ENCODE assay signal across 28 cellular contexts in the genomic region with DNA sequence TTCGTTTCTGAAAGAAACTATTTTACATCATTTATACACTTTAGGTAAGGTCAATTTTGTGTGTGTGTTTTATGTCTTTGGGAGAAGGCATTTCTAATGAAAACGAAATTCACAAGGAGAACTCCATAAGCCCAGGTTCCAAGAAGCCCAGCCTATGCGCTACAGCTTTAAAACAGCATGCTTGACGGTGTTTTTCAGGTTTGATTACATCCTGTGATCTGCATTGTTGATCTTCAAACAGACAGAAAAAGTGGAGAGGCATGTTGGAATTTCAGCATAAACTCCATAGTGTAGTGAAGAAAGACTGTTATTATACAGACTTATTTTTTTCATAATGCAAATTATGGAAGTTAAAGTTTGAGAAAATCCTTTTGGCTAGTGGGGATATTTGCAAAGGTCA.
"Had no signal": no experiment of that assay in that cellular context is flagged by ENCODE, and none has a peak within 500 bp of the region (broad histone marks: within the 10 kb centered on the region; RNA-seq: fewer than 3 reads in every experiment).

No MANE protein-coding gene starts in this region.

- H3K4me1 ChIP-seq: stomach, suprapubic skin, testis, thyroid gland, tibial artery, tibial nerve, transverse colon, upper lobe of left lung, upper lobe of right lung, uterus, vagina had no signal

- H3K9me3 ChIP-seq: stomach, suprapubic skin, testis, thoracic aorta, thyroid gland, tibial artery, tibial nerve, transverse colon, upper lobe of left lung, upper lobe of right lung, uterus, vagina had no signal

- DNase-seq: stimulated activated CD4-positive, alpha-beta T cell treated with anti-CD3 and anti-CD28 coated beads, Interleukin-2, amount 100 ng/mL, for 48 hours; stimulated activated CD4-positive, alpha-beta T cell treated with anti-CD3 and anti-CD28 coated beads, Interleukin-4, amount 100 ng/mL, for 1 hour; stimulated activated CD4-positive, alpha-beta T cell treated with anti-CD3 and anti-CD28 coated beads, Interleukin-4, amount 100 ng/mL, for 24 hours; stimulated activated CD4-positive, alpha-beta T cell treated with anti-CD3 and anti-CD28 coated beads, Interleukin-4, amount 100 ng/mL, for 4 hours; stimulated activated CD8-positive, alpha-beta memory T cell treated with anti-CD3 and anti-CD28 coated beads, Interleukin-4, amount 100 ng/mL, for 48 hours; stimulated activated naive B cell treated with anti-CD40 and anti-IgM and Interleukin-4, amounts not matched to agents 10 μg/mL and 1 μg/mL and 100 μg/mL, for 72 hours; stimulated activated naive CD4-positive, alpha-beta T cell; stimulated activated naive CD4-positive, alpha-beta T cell treated with Interleukin-2 at 50 U/mL for 16 hours; stimulated activated naive CD8-positive, alpha-beta T cell treated with anti-CD3 and anti-CD28 coated beads, Interleukin-15, amount 100 ng/mL, for 72 hours; stimulated activated naive CD8-positive, alpha-beta T cell treated with anti-CD3 and anti-CD28 coated beads, Interleukin-15, Interleukin-2, amounts not matched to agents 100 U/mL and 50 U/mL, for 24 hours; stomach; substantia nigra; testis; thyroid gland; tibial artery; transverse colon; upper lobe of left lung; upper lobe of right lung; uterus had no signal

- H3K4me3 Mint-ChIP-seq: stimulated activated effector memory CD8-positive, alpha-beta T cell treated with anti-CD3 and anti-CD28 coated beads, Interleukin-12 subunit alpha, Interleukin-12 subunit beta, amount 100 ng/mL, for 72 hours; stimulated activated memory B cell treated with anti-CD40 and anti-IgM and Interleukin-4, amounts not matched to agents 10 μg/mL and 1 μg/mL and 100 μg/mL, for 72 hours; stimulated activated naive B cell treated with anti-CD40 and anti-IgM and Interleukin-4, amounts not matched to agents 10 μg/mL and 1 μg/mL and 100 μg/mL, for 72 hours; stimulated activated naive CD8-positive, alpha-beta T cell treated with anti-CD3 and anti-CD28 coated beads, Interleukin-15, amount 100 ng/mL, for 72 hours; stimulated activated naive CD8-positive, alpha-beta T cell treated with anti-CD3 and anti-CD28 coated beads, Interleukin-15, Interleukin-2, amounts not matched to agents 100 ng/mL and 50 ng/mL, for 24 hours; type B pancreatic cell had no signal

- H3K36me3 Mint-ChIP-seq: stimulated activated effector memory CD8-positive, alpha-beta T cell treated with anti-CD3 and anti-CD28 coated beads, Interleukin-12 subunit alpha, Interleukin-12 subunit beta, amount 100 ng/mL, for 72 hours; stimulated activated memory B cell treated with anti-CD40 and anti-IgM and Interleukin-4, amounts not matched to agents 10 μg/mL and 1 μg/mL and 100 μg/mL, for 72 hours; stimulated activated naive B cell treated with anti-CD40 and anti-IgM and Interleukin-4, amounts not matched to agents 10 μg/mL and 1 μg/mL and 100 μg/mL, for 72 hours; type B pancreatic cell had no signal

- H3K4me1 Mint-ChIP-seq: stimulated activated effector memory CD8-positive, alpha-beta T cell treated with anti-CD3 and anti-CD28 coated beads, Interleukin-12 subunit alpha, Interleukin-12 subunit beta, amount 100 ng/mL, for 72 hours; stimulated activated memory B cell treated with anti-CD40 and anti-IgM and Interleukin-4, amounts not matched to agents 10 μg/mL and 1 μg/mL and 100 μg/mL, for 72 hours; stimulated activated naive B cell treated with anti-CD40 and anti-IgM and Interleukin-4, amounts not matched to agents 10 μg/mL and 1 μg/mL and 100 μg/mL, for 72 hours; stimulated activated naive CD8-positive, alpha-beta T cell treated with anti-CD3 and anti-CD28 coated beads, Interleukin-15, amount 100 ng/mL, for 72 hours had no signal

- H3K27ac ChIP-seq: stomach, suprapubic skin, testis, thoracic aorta, thyroid gland, tibial artery, tibial nerve, transverse colon, upper lobe of left lung, upper lobe of right lung, uterus, vagina had no signal

- H3K9me3 Mint-ChIP-seq: stimulated activated effector memory CD8-positive, alpha-beta T cell treated with anti-CD3 and anti-CD28 coated beads, Interleukin-12 subunit alpha, Interleukin-12 subunit beta, amount 100 ng/mL, for 72 hours; stimulated activated naive CD8-positive, alpha-beta T cell treated with anti-CD3 and anti-CD28 coated beads, Interleukin-15, amount 100 ng/mL, for 72 hours; stimulated activated naive CD8-positive, alpha-beta T cell treated with anti-CD3 and anti-CD28 coated beads, Interleukin-15, Interleukin-2, amounts not matched to agents 100 ng/mL and 50 ng/mL, for 24 hours; type B pancreatic cell had no signal

- ATAC-seq: stimulated activated effector memory CD8-positive, alpha-beta T cell treated with anti-CD3 and anti-CD28 coated beads, Interleukin-12 subunit alpha, Interleukin-12 subunit beta, amount 100 ng/mL, for 72 hours; stimulated activated memory B cell treated with anti-CD40 and anti-IgM and Interleukin-4, amounts not matched to agents 10 μg/mL and 1 μg/mL and 100 μg/mL, for 72 hours; stimulated activated naive B cell treated with anti-CD40 and anti-IgM and Interleukin-4, amounts not matched to agents 10 μg/mL and 1 μg/mL and 100 μg/mL, for 72 hours; stimulated activated naive CD8-positive, alpha-beta T cell treated with anti-CD3 and anti-CD28 coated beads, Interleukin-15, amount 100 ng/mL, for 72 hours; stimulated activated naive CD8-positive, alpha-beta T cell treated with anti-CD3 and anti-CD28 coated beads, Interleukin-15, Interleukin-2, amounts not matched to agents 100 U/mL and 50 U/mL, for 24 hours; upper lobe of right lung had no signal

- H3K36me3 ChIP-seq: stomach, suprapubic skin, thoracic aorta, thyroid gland, tibial artery, tibial nerve, transverse colon, upper lobe of left lung, upper lobe of right lung, uterus, vagina had no signal

- H3K4me3 ChIP-seq: stomach, suprapubic skin, testis, thoracic aorta, thyroid gland, tibial artery, tibial nerve, transverse colon, upper lobe of left lung, upper lobe of right lung, uterus, vagina had no signal

- H3K27me3 Mint-ChIP-seq: stimulated activated memory B cell treated with anti-CD40 and anti-IgM and Interleukin-4, amounts not matched to agents 10 μg/mL and 1 μg/mL and 100 μg/mL, for 72 hours; stimulated activated naive CD8-positive, alpha-beta T cell treated with anti-CD3 and anti-CD28 coated beads, Interleukin-15, amount 100 ng/mL, for 72 hours had no signal

- H3K27ac Mint-ChIP-seq: stimulated activated effector memory CD8-positive, alpha-beta T cell treated with anti-CD3 and anti-CD28 coated beads, Interleukin-12 subunit alpha, Interleukin-12 subunit beta, amount 100 ng/mL, for 72 hours; stimulated activated memory B cell treated with anti-CD40 and anti-IgM and Interleukin-4, amounts not matched to agents 10 μg/mL and 1 μg/mL and 100 μg/mL, for 72 hours; stimulated activated naive B cell treated with anti-CD40 and anti-IgM and Interleukin-4, amounts not matched to agents 10 μg/mL and 1 μg/mL and 100 μg/mL, for 72 hours; stimulated activated naive CD8-positive, alpha-beta T cell treated with anti-CD3 and anti-CD28 coated beads, Interleukin-15, amount 100 ng/mL, for 72 hours; stimulated activated naive CD8-positive, alpha-beta T cell treated with anti-CD3 and anti-CD28 coated beads, Interleukin-15, Interleukin-2, amounts not matched to agents 100 ng/mL and 50 ng/mL, for 24 hours; type B pancreatic cell had no signal

- FAIRE-seq: urothelium cell line had no signal
